8 cellular contexts compared by ENCODE assay signal in genomic region chr10:12042797-12043651, GRCh38. TPM values are rescaled to one million over a fixed set of nuclear protein-coding genes. Genes with fewer than 3 reads are reported as not detected.
DNase-seq lines count a peak whose midpoint lies in the region; ATAC-seq and TF ChIP-seq lines count a peak whose summit lies in the region.

UPF2 (minus strand) TSS chr10:12042809; CDS start chr10:12035423, 7,386 bp downstream.

- peaks cover 10% of the 10 kb centered on the region for H3K36me3 Mint-ChIP-seq in endodermal cell (ENCODE audit: low read depth)

- peak within 1 kb of the TSS; percentile 96 for H3K4me3 Mint-ChIP-seq in endodermal cell

- peak; percentile 60 for ATAC-seq in GM21515 (IDR thresholded peaks at IDR 0.05; ENCODE audit: unreplicated experiment)

- H2AFZ ChIP-seq in OCI-LY1 (ENCODE audit: low read length): no peak within 1 kb of the TSS

- H3K4me3 ChIP-seq in OCI-LY1 (ENCODE audit: low read depth, low read length, poor library complexity, severe bottlenecking) (peak within 1 kb of the TSS; percentile 100), endodermal cell (ENCODE audit: low read length) (peak within 1 kb of the TSS; percentile 89), mesendoderm (ENCODE audit: low read length) (peak within 1 kb of the TSS; percentile 88)

- peak; percentile 96 for DNase-seq in Caki2 (ENCODE audit: low read depth)
- DNase-seq in HuH-7 (ENCODE audit: low spot score): peak; percentile 99
- peak; percentile 94 for DNase-seq in activated CD8-positive, alpha-beta memory T cell treated with anti-CD3 and anti-CD28 coated beads, Interleukin-2, amount 50 U/mL, for 24 hours (ENCODE audit: extremely low read depth)
- DNase-seq in endodermal cell: peak; percentile 99
- peak; percentile 99 for DNase-seq in mesendoderm
- DNase-seq in stimulated activated CD8-positive, alpha-beta memory T cell treated with anti-CD3 and anti-CD28 coated beads, Interleukin-12 subunit alpha, Interleukin-12 subunit beta, amount 100 ng/mL, for 4 hours (ENCODE audit: low read depth): peak; percentile 97

- H3K4me1 Mint-ChIP-seq in endodermal cell: peaks cover 16% of the 10 kb centered on the region

- H3K9me3 Mint-ChIP-seq in endodermal cell: peaks cover 4% of the 10 kb centered on the region

- H3K79me2 ChIP-seq in OCI-LY1 (ENCODE audit: insufficient read depth, low read length): peaks cover 44% of the 10 kb centered on the region
- H3K79me2 ChIP-seq in mesendoderm (ENCODE audit: control insufficient read depth, insufficient read depth, low read length): peaks cover 28% of the 10 kb centered on the region

- in situ Hi-C loops in Caki2 (cut with HindIII; ENCODE audit: low pct_unique_long_range_greater_than_20kb, low sequenced_read_pairs): no loop called here

- no peaks in the 10 kb centered on the region for H3K9me2 ChIP-seq in OCI-LY1 (ENCODE audit: low read depth, low read length)

- H2BK120ac ChIP-seq in mesendoderm (ENCODE audit: low read depth, low read length): no peak within 1 kb of the TSS

- peak within 1 kb of the TSS; percentile 43 for H4K8ac ChIP-seq in mesendoderm (ENCODE audit: low read depth, low read length)

- peak within 1 kb of the TSS; percentile 93 for H3K18ac ChIP-seq in mesendoderm (ENCODE audit: low read length)

- peak within 1 kb of the TSS; percentile 100 for H3K9ac ChIP-seq in OCI-LY1 (ENCODE audit: low read length)
- H3K9ac ChIP-seq in endodermal cell (ENCODE audit: extremely low read depth, low read length, poor library complexity, severe bottlenecking): peak within 1 kb of the TSS; percentile 99
- H3K9ac ChIP-seq in mesendoderm (ENCODE audit: low read length): peak within 1 kb of the TSS; percentile 95

- H3K4me2 ChIP-seq in OCI-LY1 (ENCODE audit: low read length) (peak within 1 kb of the TSS; percentile 64), mesendoderm (ENCODE audit: low read length) (peak within 1 kb of the TSS; percentile 79)

- H3K4me1 ChIP-seq in OCI-LY1 (ENCODE audit: insufficient read depth, low read length, severe bottlenecking) (peaks cover 28% of the 10 kb centered on the region), endodermal cell (ENCODE audit: control insufficient read depth, insufficient read depth, low read length) (no peaks in the 10 kb centered on the region), mesendoderm (ENCODE audit: control insufficient read depth, low read depth, low read length) (no peaks in the 10 kb centered on the region)

- H2AK5ac ChIP-seq in mesendoderm (ENCODE audit: low read length): no peak within 1 kb of the TSS

- H3K27me3 ChIP-seq in OCI-LY1 (ENCODE audit: insufficient read depth, low read length) (no peaks in the 10 kb centered on the region), endodermal cell (ENCODE audit: control insufficient read depth, insufficient read depth, low read length, poor library complexity, severe bottlenecking) (no peaks in the 10 kb centered on the region), mesendoderm (ENCODE audit: insufficient read depth, low read length, poor library complexity) (no peaks in the 10 kb centered on the region)

- peak within 1 kb of the TSS; percentile 4 for H2BK15ac ChIP-seq in mesendoderm (replicated peaks; ENCODE audit: low read depth)

- TF ChIP-seq CTCF in OCI-LY1 (IDR thresholded peaks at IDR 0.05; ENCODE audit: low read length) (no peak), endodermal cell (conservative IDR thresholded peaks at IDR 0.05) (no peak)

- peaks cover 10% of the 10 kb centered on the region; the same call in 1 of the 2 replicates for H3F3A ChIP-seq in OCI-LY1 (ENCODE audit: insufficient read depth, low read length)

- H4K20me1 ChIP-seq in OCI-LY1 (ENCODE audit: insufficient read depth, low read length): no peaks in the 10 kb centered on the region

- H3K56ac ChIP-seq in mesendoderm (ENCODE audit: low read length): peak within 1 kb of the TSS; percentile 98

- H3K27ac ChIP-seq in OCI-LY1 (ENCODE audit: low read depth, low read length, poor library complexity, severe bottlenecking) (peak within 1 kb of the TSS; percentile 85), endodermal cell (ENCODE audit: low read depth, low read length) (peak within 1 kb of the TSS; percentile 100), mesendoderm (ENCODE audit: low read depth, low read length) (peak within 1 kb of the TSS; percentile 85)

- peak within 1 kb of the TSS; percentile 99 for H2BK5ac ChIP-seq in mesendoderm (ENCODE audit: low read length)

- H3K27me3 Mint-ChIP-seq in endodermal cell (ENCODE audit: insufficient read depth): no peaks in the 10 kb centered on the region

- H3K36me3 ChIP-seq in OCI-LY1 (ENCODE audit: insufficient read depth, low read length): peaks cover 6% of the 10 kb centered on the region; the same call in 1 of the 2 replicates
- no peaks in the 10 kb centered on the region for H3K36me3 ChIP-seq in endodermal cell (ENCODE audit: control insufficient read depth, insufficient read depth, low read length)
- no peaks in the 10 kb centered on the region for H3K36me3 ChIP-seq in mesendoderm (ENCODE audit: control insufficient read depth, insufficient read depth, low read length)

- H3K9me3 ChIP-seq in OCI-LY1 (ENCODE audit: low read length): no peaks in the 10 kb centered on the region
- H3K9me3 ChIP-seq in endodermal cell (ENCODE audit: control insufficient read depth, low read length): no peaks in the 10 kb centered on the region

- peak within 1 kb of the TSS; percentile 100 for H3K27ac Mint-ChIP-seq in endodermal cell

- WGBS in endodermal cell (ENCODE audit: insufficient coverage in 1 of 2, insufficient read length in 1 of 2), 2 experiments: 6 to 24% methylated on average over 15 to 54 of the region's 56 CpGs
- WGBS in mesendoderm (ENCODE audit: extremely low coverage, insufficient coverage, low lambda C conversion rate): no CpG with 5 or more reads among the region's 56 CpGs

- no peaks in the 10 kb centered on the region for H3K79me1 ChIP-seq in mesendoderm (ENCODE audit: low read length)

- no peak within 1 kb of the TSS for H4K5ac ChIP-seq in mesendoderm (ENCODE audit: low read length)

- peak within 1 kb of the TSS; percentile 72 for H3K23ac ChIP-seq in mesendoderm (ENCODE audit: low read length)

- peak within 1 kb of the TSS; percentile 95 for H3K4ac ChIP-seq in mesendoderm (ENCODE audit: low read depth, low read length)

RNA-seq across cellular contexts. Expression of gene UPF2, which starts in this region (rescaled TPM):
- total RNA-seq in Caki2 (2014; rRNA removed; shearing (Covaris generic); ENCODE audit: low replicate concordance): 5.7 and 7.9 TPM in 2 replicates
- total RNA-seq in endodermal cell: 10 to 100 TPM; 16.8 to 23.4 TPM
- polyA plus RNA-seq in endodermal cell (2013, experiment 1 of 2): 15.6 TPM
- 15.3 TPM for polyA plus RNA-seq in endodermal cell (2013, experiment 2 of 2)
- polyA plus RNA-seq in mesendoderm (2013, experiment 1 of 2): 35.0 TPM
- 35.6 TPM for polyA plus RNA-seq in mesendoderm (2013, experiment 2 of 2)

Comparison
In these comparisons a context has a peak if more than half of its experiments do, and no peak if none do; other contexts are left out.
1. Peak in every context shown above with its lines: DNase-seq, ATAC-seq, H3K4me3 ChIP-seq and H3K27ac ChIP-seq.